In genomic region chr13:21557995-21558394, GRCh38 we compare ENCODE assay signal across 9 cellular contexts. TPM values are rescaled to one million over a fixed set of nuclear protein-coding genes. Genes with fewer than 3 reads are reported as not detected.
DNase-seq lines count a peak whose midpoint lies in the region; ATAC-seq and TF ChIP-seq lines count a peak whose summit lies in the region.
"Had no signal": no experiment of that assay in that cellular context is flagged by ENCODE, and none has a peak within 500 bp of the region (broad histone marks: within the 10 kb centered on the region; RNA-seq: fewer than 3 reads in every experiment).

No MANE protein-coding gene starts in this region.

- in situ Hi-C loops in astrocyte of the cerebellum (cut with HindIII; ENCODE audit: low sequenced_read_pairs), result no loop called here

- ATAC-seq in HG03439 (IDR thresholded peaks at IDR 0.05; ENCODE audit: unreplicated experiment), result no peak
- ATAC-seq: effector memory CD8-positive, alpha-beta T cell had no signal

- H3K4me3 ChIP-seq in astrocyte of the cerebellum (ENCODE audit: low read depth, low read length), result no peak overlapping the region

- DNase-seq in NOMO-1 treated with DMSO at 0.1 percent for 48 hours (lab: John Stamatoyannopoulos, UW; ENCODE audit: unreplicated experiment) (peak; percentile 29), NOMO-1 treated with dmso at 0.1 percent for 144 hours (lab: John Stamatoyannopoulos, UW; ENCODE audit: unreplicated experiment) (no peak), HuH-7 (ENCODE audit: low spot score) (peak; percentile 12), astrocyte of the cerebellum (ENCODE audit: low read depth) (no peak), myocyte (ENCODE audit: low read depth) (peak; percentile 41), GM19240 (ENCODE audit: insufficient read length, low spot score) (no peak), T-helper 1 cell (no peak)

- TF ChIP-seq CTCF in astrocyte of the cerebellum (IDR thresholded peaks at IDR 0.05; ENCODE audit: low read depth, low read length, missing control alignments), result peak; percentile 36

RNA-seq across cellular contexts. Expression of gene MICU2, which starts 46.0 kb away (rescaled TPM):
- 160 and 188 TPM in 2 replicates for total RNA-seq in myocyte
- 28.2 TPM for polyA plus RNA-seq in myocyte (2012)

Comparison
In these comparisons a context has a peak if more than half of its experiments do, and no peak if none do; other contexts are left out.
1. DNase-seq: peak in NOMO-1 treated with DMSO at 0.1 percent for 48 hours (single experiment), HuH-7 (single experiment) and myocyte (single experiment); none in NOMO-1 treated with dmso at 0.1 percent for 144 hours (single experiment), astrocyte of the cerebellum (single experiment), GM19240 (single experiment) and T-helper 1 cell (0 of 5).